ENCODE assay signal across 1 cellular context in the genomic region with DNA sequence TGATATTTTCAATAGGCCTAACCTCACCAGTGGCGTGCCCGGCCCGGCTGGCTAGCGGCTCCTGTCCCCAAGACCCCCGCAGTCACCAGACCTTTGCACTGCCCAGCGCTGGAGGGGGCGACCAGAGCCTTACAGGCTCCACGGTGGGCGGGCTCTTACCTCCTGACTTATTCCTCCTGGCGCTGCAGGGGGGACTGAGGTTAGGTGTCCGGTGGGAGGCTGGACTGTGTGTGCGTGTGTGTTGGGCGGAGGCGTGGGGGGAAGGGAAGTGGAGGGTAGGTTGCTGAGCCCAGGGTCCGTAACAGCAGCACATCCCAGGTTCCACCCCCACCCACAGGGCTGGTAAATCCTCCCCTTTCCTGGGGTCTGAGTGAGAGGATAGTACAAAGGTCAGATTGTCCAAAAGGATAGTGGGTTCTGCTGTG.
TF ChIP-seq lines count a peak whose summit lies in the region.

No MANE protein-coding gene starts in this region.

TF ChIP-seq in HEK293, 187 proteins besides CTCF, POLR2A, EP300 and RAD21 (continued from another document and continues in another):
- TF ChIP-seq, protein P1, sequence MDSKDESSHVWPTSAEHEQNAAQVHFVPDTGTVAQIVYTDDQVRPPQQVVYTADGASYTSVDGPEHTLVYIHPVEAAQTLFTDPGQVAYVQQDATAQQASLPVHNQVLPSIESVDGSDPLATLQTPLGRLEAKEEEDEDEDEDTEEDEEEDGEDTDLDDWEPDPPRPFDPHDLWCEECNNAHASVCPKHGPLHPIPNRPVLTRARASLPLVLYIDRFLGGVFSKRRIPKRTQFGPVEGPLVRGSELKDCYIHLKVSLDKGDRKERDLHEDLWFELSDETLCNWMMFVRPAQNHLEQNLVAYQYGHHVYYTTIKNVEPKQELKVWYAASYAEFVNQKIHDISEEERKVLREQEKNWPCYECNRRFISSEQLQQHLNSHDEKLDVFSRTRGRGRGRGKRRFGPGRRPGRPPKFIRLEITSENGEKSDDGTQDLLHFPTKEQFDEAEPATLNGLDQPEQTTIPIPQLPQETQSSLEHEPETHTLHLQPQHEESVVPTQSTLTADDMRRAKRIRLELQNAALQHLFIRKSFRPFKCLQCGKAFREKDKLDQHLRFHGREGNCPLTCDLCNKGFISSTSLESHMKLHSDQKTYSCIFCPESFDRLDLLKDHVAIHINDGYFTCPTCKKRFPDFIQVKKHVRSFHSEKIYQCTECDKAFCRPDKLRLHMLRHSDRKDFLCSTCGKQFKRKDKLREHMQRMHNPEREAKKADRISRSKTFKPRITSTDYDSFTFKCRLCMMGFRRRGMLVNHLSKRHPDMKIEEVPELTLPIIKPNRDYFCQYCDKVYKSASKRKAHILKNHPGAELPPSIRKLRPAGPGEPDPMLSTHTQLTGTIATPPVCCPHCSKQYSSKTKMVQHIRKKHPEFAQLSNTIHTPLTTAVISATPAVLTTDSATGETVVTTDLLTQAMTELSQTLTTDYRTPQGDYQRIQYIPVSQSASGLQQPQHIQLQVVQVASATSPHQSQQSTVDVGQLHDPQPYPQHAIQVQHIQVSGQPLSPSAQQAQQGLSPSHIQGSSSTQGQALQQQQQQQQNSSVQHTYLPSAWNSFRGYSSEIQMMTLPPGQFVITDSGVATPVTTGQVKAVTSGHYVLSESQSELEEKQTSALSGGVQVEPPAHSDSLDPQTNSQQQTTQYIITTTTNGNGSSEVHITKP (tag by site-specific recombination; IDR thresholded peaks at IDR 0.05), result peak; percentile 67
- no peak for TF ChIP-seq ZNF354C (tag by site-specific recombination; IDR thresholded peaks at IDR 0.05; ENCODE audit: borderline replicate concordance, low read depth)
- peak; percentile 37; the same call in 1 of the 2 replicates for TF ChIP-seq ZBTB48 (tag by site-specific recombination; IDR thresholded peaks at IDR 0.05)
- no peak for TF ChIP-seq ZNF274 (IDR thresholded peaks at IDR 0.05; ENCODE audit: low read length)
- no peak for TF ChIP-seq ZNF274 (tag by site-specific recombination; IDR thresholded peaks at IDR 0.05; ENCODE audit: borderline replicate concordance)
- TF ChIP-seq ZNF626 (tag by site-specific recombination; IDR thresholded peaks at IDR 0.05), result no peak
- no peak for TF ChIP-seq ZSCAN16 (tag by site-specific recombination; IDR thresholded peaks at IDR 0.05)
- TF ChIP-seq ZNF701 (tag by site-specific recombination; IDR thresholded peaks at IDR 0.05), result no peak
- TF ChIP-seq ZSCAN30 (tag by site-specific recombination; IDR thresholded peaks at IDR 0.05), result no peak
- peak; percentile 43 for TF ChIP-seq SP2 (tag by site-specific recombination; IDR thresholded peaks at IDR 0.05)
- TF ChIP-seq PRDM6 (tag by site-specific recombination; IDR thresholded peaks at IDR 0.05), result no peak
- TF ChIP-seq ZNF830 (tag by site-specific recombination; IDR thresholded peaks at IDR 0.05; ENCODE audit: low read depth), result no peak
- TF ChIP-seq KLF1 (tag by site-specific recombination; IDR thresholded peaks at IDR 0.05), result no peak
- no peak for TF ChIP-seq ZNF510 (tag by site-specific recombination; IDR thresholded peaks at IDR 0.05; ENCODE audit: insufficient replicate concordance)
- no peak for TF ChIP-seq ATF2 (tag by site-specific recombination; IDR thresholded peaks at IDR 0.05; ENCODE audit: low read depth)
- no peak for TF ChIP-seq ZNF10 (tag by site-specific recombination; IDR thresholded peaks at IDR 0.05)
- no peak for TF ChIP-seq ZNF623 (tag by site-specific recombination; IDR thresholded peaks at IDR 0.05)
- no peak for TF ChIP-seq ZNF248 (tag by site-specific recombination; IDR thresholded peaks at IDR 0.05)
- TF ChIP-seq ZNF433 (tag by site-specific recombination; IDR thresholded peaks at IDR 0.05; ENCODE audit: low read depth), result no peak
- TF ChIP-seq ZBTB49 (tag by site-specific recombination; IDR thresholded peaks at IDR 0.05; ENCODE audit: low read depth), result no peak
- TF ChIP-seq ZNF707 (tag by site-specific recombination; IDR thresholded peaks at IDR 0.05), result no peak
- TF ChIP-seq HOXD13 (CRISPR knock-in tag; IDR thresholded peaks at IDR 0.05; ENCODE audit: borderline replicate concordance), result no peak
- peak; percentile 47 for TF ChIP-seq ZNF335 (tag by site-specific recombination; conservative IDR thresholded peaks at IDR 0.05)
- TF ChIP-seq ZNF140 (tag by site-specific recombination; IDR thresholded peaks at IDR 0.05), result no peak
- TF ChIP-seq ZNF221 (tag by site-specific recombination; IDR thresholded peaks at IDR 0.05; ENCODE audit: borderline replicate concordance), result no peak
- no peak for TF ChIP-seq MEIS1 (CRISPR knock-in tag; IDR thresholded peaks at IDR 0.05; ENCODE audit: borderline replicate concordance)
- no peak for TF ChIP-seq TCF7L2 (IDR thresholded peaks at IDR 0.05; ENCODE audit: borderline replicate concordance, low read depth, low read length)
- TF ChIP-seq ZBTB7A (tag by site-specific recombination; IDR thresholded peaks at IDR 0.05; ENCODE audit: low read depth), result no peak
- TF ChIP-seq SCRT2 (tag by site-specific recombination; IDR thresholded peaks at IDR 0.05), result no peak
- 0 out of 2 replicates have a peak, but pooled peaks have one; percentile 26 for TF ChIP-seq ZEB2 (tag by site-specific recombination; IDR thresholded peaks at IDR 0.05)
- TF ChIP-seq GFI1B (tag by site-specific recombination; IDR thresholded peaks at IDR 0.05), result no peak
- TF ChIP-seq, protein P2, sequence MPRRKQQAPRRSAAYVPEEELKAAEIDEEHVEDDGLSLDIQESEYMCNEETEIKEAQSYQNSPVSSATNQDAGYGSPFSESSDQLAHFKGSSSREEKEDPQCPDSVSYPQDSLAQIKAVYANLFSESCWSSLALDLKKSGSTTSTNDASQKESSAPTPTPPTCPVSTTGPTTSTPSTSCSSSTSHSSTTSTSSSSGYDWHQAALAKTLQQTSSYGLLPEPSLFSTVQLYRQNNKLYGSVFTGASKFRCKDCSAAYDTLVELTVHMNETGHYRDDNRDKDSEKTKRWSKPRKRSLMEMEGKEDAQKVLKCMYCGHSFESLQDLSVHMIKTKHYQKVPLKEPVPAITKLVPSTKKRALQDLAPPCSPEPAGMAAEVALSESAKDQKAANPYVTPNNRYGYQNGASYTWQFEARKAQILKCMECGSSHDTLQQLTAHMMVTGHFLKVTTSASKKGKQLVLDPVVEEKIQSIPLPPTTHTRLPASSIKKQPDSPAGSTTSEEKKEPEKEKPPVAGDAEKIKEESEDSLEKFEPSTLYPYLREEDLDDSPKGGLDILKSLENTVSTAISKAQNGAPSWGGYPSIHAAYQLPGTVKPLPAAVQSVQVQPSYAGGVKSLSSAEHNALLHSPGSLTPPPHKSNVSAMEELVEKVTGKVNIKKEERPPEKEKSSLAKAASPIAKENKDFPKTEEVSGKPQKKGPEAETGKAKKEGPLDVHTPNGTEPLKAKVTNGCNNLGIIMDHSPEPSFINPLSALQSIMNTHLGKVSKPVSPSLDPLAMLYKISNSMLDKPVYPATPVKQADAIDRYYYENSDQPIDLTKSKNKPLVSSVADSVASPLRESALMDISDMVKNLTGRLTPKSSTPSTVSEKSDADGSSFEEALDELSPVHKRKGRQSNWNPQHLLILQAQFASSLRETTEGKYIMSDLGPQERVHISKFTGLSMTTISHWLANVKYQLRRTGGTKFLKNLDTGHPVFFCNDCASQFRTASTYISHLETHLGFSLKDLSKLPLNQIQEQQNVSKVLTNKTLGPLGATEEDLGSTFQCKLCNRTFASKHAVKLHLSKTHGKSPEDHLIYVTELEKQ (tag by site-specific recombination; IDR thresholded peaks at IDR 0.05; ENCODE audit: borderline replicate concordance), result no peak
- TF ChIP-seq, protein P3, sequence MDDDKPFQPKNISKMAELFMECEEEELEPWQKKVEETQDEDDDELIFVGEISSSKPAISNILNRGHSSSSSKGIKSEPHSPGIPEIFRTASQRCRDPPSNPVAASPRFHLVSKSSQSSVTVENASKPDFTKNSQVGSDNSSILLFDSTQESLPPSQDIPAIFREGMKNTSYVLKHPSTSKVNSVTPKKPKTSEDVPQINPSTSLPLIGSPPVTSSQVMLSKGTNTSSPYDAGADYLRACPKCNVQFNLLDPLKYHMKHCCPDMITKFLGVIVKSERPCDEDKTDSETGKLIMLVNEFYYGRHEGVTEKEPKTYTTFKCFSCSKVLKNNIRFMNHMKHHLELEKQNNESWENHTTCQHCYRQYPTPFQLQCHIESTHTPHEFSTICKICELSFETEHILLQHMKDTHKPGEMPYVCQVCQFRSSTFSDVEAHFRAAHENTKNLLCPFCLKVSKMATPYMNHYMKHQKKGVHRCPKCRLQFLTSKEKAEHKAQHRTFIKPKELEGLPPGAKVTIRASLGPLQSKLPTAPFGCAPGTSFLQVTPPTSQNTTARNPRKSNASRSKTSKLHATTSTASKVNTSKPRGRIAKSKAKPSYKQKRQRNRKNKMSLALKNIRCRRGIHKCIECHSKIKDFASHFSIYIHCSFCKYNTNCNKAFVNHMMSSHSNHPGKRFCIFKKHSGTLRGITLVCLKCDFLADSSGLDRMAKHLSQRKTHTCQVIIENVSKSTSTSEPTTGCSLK (tag by site-specific recombination; IDR thresholded peaks at IDR 0.05), result no peak
- no peak for TF ChIP-seq ZNF571 (tag by site-specific recombination; IDR thresholded peaks at IDR 0.05)
- TF ChIP-seq, protein P4, sequence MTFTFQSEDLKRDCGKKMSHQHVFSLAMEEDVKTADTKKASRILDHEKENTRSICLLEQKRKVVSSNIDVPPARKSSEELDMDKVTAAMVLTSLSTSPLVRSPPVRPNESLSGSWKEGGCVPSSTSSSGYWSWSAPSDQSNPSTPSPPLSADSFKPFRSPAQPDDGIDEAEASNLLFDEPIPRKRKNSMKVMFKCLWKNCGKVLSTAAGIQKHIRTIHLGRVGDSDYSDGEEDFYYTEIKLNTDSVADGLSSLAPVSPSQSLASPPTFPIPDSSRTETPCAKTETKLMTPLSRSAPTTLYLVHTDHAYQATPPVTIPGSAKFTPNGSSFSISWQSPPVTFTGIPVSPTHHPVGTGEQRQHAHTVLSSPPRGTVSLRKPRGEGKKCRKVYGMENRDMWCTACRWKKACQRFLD (tag by site-specific recombination; IDR thresholded peaks at IDR 0.05), result no peak
- no peak; the same call in 1 of the 2 replicates for TF ChIP-seq ZNF449 (tag by site-specific recombination; IDR thresholded peaks at IDR 0.05)
- no peak for TF ChIP-seq ZBTB1 (tag by site-specific recombination; IDR thresholded peaks at IDR 0.05)
- no peak for TF ChIP-seq ZNF266 (tag by site-specific recombination; IDR thresholded peaks at IDR 0.05; ENCODE audit: low read depth)
